Comparison of ENCODE assay signal across 28 cellular contexts in genomic region chr13:111939285-111940278, GRCh38.
DNase-seq lines count a peak whose midpoint lies in the region; ATAC-seq, FAIRE-seq and TF ChIP-seq lines count a peak whose summit lies in the region.
"Had no signal": no experiment of that assay in that cellular context is flagged by ENCODE, and none has a peak within 500 bp of the region (broad histone marks: within the 10 kb centered on the region; RNA-seq: fewer than 3 reads in every experiment).

No MANE protein-coding gene starts in this region.

- peaks cover 10% of the 10 kb centered on the region; the same call in 1 of the 2 replicates for H3K23me2 ChIP-seq in H1 (ENCODE audit: low read depth, low read length)

- H2BK120ac ChIP-seq in H1 (replicated peaks; ENCODE audit: low read depth, low read length): no peak overlapping the region

- H3K27ac ChIP-seq in right cardiac atrium (ENCODE audit: low read length): no peak overlapping the region
- H3K27ac ChIP-seq in H1 (ENCODE audit: low read depth, low read length): no peak overlapping the region
- H3K27ac ChIP-seq in CD4-positive, alpha-beta T cell (ENCODE audit: low read depth, low read length): no peak overlapping the region
- H3K27ac ChIP-seq: brain microvascular endothelial cell, ovary, spleen, suprapubic skin, uterus had no signal

- TF ChIP-seq POLR2A in H1 (IDR thresholded peaks at IDR 0.05; ENCODE audit: control extremely low read depth in 1 of 2, low read depth in 2 of 2, low read length in 2 of 2): no peak

- H3K4me1 ChIP-seq in right cardiac atrium (ENCODE audit: control insufficient read depth, insufficient read depth, low read length) (no peaks in the 10 kb centered on the region), H1 (replicated peaks in 1 of 4; ENCODE audit: control insufficient read depth in 3 of 4, insufficient read depth in 4 of 4, low read length in 3 of 4) (no peaks in the 10 kb centered on the region)
- H3K4me1 ChIP-seq: spleen, uterus had no signal

- FAIRE-seq in H1 (lab: Jason Lieb, UNC): no peak

- H4K5ac ChIP-seq in H1 (ENCODE audit: insufficient read length, low read depth, low read length): no peak overlapping the region

- no peaks in the 10 kb centered on the region for H3K27me3 ChIP-seq in right cardiac atrium (ENCODE audit: control insufficient read depth, insufficient read depth)
- peaks cover 0 to 1% (median 0%) of the 10 kb centered on the region in 4 experiments; a peak in 2 of 7 replicates for H3K27me3 ChIP-seq in H1 (replicated peaks in 1 of 4; ENCODE audit: control insufficient read depth in 3 of 4, extremely low read depth in 1 of 4, insufficient read depth in 3 of 4, low read length in 3 of 4)
- no peaks in the 10 kb centered on the region for H3K27me3 ChIP-seq in CD4-positive, alpha-beta T cell (ENCODE audit: control insufficient read depth, insufficient read depth, low read length)
- H3K27me3 ChIP-seq: brain microvascular endothelial cell, ovary, uterus had no signal

- POLR2A ChIA-PET in H1 (lab: Charles Lee; ENCODE audit: partially characterized antibody): no interaction called here
- POLR2A ChIA-PET in CD4-positive, alpha-beta T cell (lab: Charles Lee): no interaction called here

- H3K4me2 ChIP-seq in H1 (ENCODE audit: insufficient read depth in 1 of 2, low read depth in 2 of 2, low read length in 2 of 2): no peak overlapping the region

- peak overlapping the region; percentile 39 for H3K4ac ChIP-seq in H1 (replicated peaks; ENCODE audit: insufficient read length, low read depth, low read length)

- H4K91ac ChIP-seq in H1 (replicated peaks; ENCODE audit: insufficient read length, low read length): no peak overlapping the region

- H4K8ac ChIP-seq in H1 (ENCODE audit: extremely low read depth, insufficient read depth, low read length): no peak overlapping the region

- no peak for TF ChIP-seq EP300 in H1 (IDR thresholded peaks at IDR 0.05; ENCODE audit: borderline replicate concordance in 1 of 2, low read depth in 2 of 2, low read length in 2 of 2)

- H3K27me3 Mint-ChIP-seq in CD4-positive, alpha-beta T cell: peaks cover 35% of the 10 kb centered on the region
- H3K27me3 Mint-ChIP-seq: activated CD4-positive, alpha-beta memory T cell treated with anti-CD3 and anti-CD28 coated beads, Interleukin-2, amount 10 ng/mL, durations not matched to agents 7 days and 5 days; stimulated activated memory B cell treated with anti-CD40 and anti-IgM and Interleukin-4, amounts not matched to agents 10 μg/mL and 1 μg/mL and 100 μg/mL, for 72 hours had no signal

- no peak for TF ChIP-seq CTCF in H1 (IDR thresholded peaks at IDR 0.05; ENCODE audit: control extremely low read depth in 1 of 3, insufficient read depth in 1 of 3, low read depth in 1 of 3, low read length in 3 of 3)
- no peak for TF ChIP-seq CTCF in CD4-positive, alpha-beta T cell (IDR thresholded peaks at IDR 0.05)

- no peak overlapping the region for H3K9ac ChIP-seq in H1 (replicated peaks in 1 of 4; ENCODE audit: extremely low read depth in 1 of 4, low read depth in 3 of 4, low read length in 3 of 4)

- H3K4me3 Mint-ChIP-seq in CD4-positive, alpha-beta T cell: no peak overlapping the region
- H3K4me3 Mint-ChIP-seq: activated CD4-positive, alpha-beta memory T cell treated with anti-CD3 and anti-CD28 coated beads, Interleukin-2, amount 10 ng/mL, durations not matched to agents 7 days and 5 days; activated T-cell treated with anti-CD3 and anti-CD28 coated beads, Interleukin-2, amount 50 U/mL, for 24 hours; HFFc6; naive B cell; stimulated activated memory B cell treated with anti-CD40 and anti-IgM and Interleukin-4, amounts not matched to agents 10 μg/mL and 1 μg/mL and 100 μg/mL, for 72 hours had no signal

- H2AFZ ChIP-seq in H1 (ENCODE audit: low read length): no peak overlapping the region

- H2BK20ac ChIP-seq in H1 (ENCODE audit: low read length): no peak overlapping the region

- peaks cover 0 to 6% of the 10 kb centered on the region in 2 experiments for H4K20me1 ChIP-seq in H1 (replicated peaks in 1 of 2; ENCODE audit: control insufficient read depth in 1 of 2, insufficient read depth in 2 of 2, low read length in 2 of 2)

- H3K56ac ChIP-seq in H1 (replicated peaks; ENCODE audit: insufficient read length, low read depth, low read length): peak overlapping the region; percentile 97

- H3K18ac ChIP-seq in H1 (ENCODE audit: extremely low read depth, low read length): no peak overlapping the region

- H3K9me3 ChIP-seq in right cardiac atrium (ENCODE audit: control insufficient read depth, low read length) (no peaks in the 10 kb centered on the region), H1 (ENCODE audit: insufficient read depth in 2 of 2, low read depth in 1 of 2, low read length in 1 of 2) (no peaks in the 10 kb centered on the region)
- H3K9me3 ChIP-seq in CD4-positive, alpha-beta T cell (ENCODE audit: control insufficient read depth, low read length): no peaks in the 10 kb centered on the region
- H3K9me3 ChIP-seq: ovary, suprapubic skin, uterus had no signal

- H2BK12ac ChIP-seq in H1 (ENCODE audit: low read depth, low read length): peak overlapping the region; percentile 10; the same call in 1 of the 2 replicates

- H3K36me3 Mint-ChIP-seq in CD4-positive, alpha-beta T cell (ENCODE audit: low read depth): no peaks in the 10 kb centered on the region
- H3K36me3 Mint-ChIP-seq: naive B cell; stimulated activated memory B cell treated with anti-CD40 and anti-IgM and Interleukin-4, amounts not matched to agents 10 μg/mL and 1 μg/mL and 100 μg/mL, for 72 hours had no signal

- H2BK5ac ChIP-seq in H1 (ENCODE audit: low read depth, low read length): no peak overlapping the region

- no peak overlapping the region for H3K23ac ChIP-seq in H1 (ENCODE audit: insufficient read length)

- CTCF ChIA-PET in H1 (lab: Charles Lee; ENCODE audit: partially characterized antibody): no interaction called here
- CTCF ChIA-PET in CD4-positive, alpha-beta T cell (lab: Charles Lee): no interaction called here

- DNase-seq in cardiac septum (ENCODE audit: low spot score) (peak; percentile 59), right cardiac atrium (no peak), NCI-H187 (lab: John Stamatoyannopoulos, UW) (peak; percentile 34 to 48), H1 (ENCODE audit: low read depth in 1 of 2, low spot score in 2 of 2) (peak in 1 of 2 experiments; percentile 20), NCI-H2171 treated with DMSO at 0.1 percent for 48 hours (lab: John Stamatoyannopoulos, UW) (no peak)
- DNase-seq in CD4-positive, alpha-beta T cell: no peak
- no peak for DNase-seq in stimulated activated CD4-positive, alpha-beta T cell treated with anti-CD3 and anti-CD28 coated beads, Interleukin-12 subunit alpha, Interleukin-12 subunit beta, amount 100 ng/mL, for 4 hours
- DNase-seq: activated CD4-positive, alpha-beta memory T cell treated with anti-CD3 and anti-CD28 coated beads, Interleukin-2, amount 10 ng/mL, durations not matched to agents 7 days and 5 days; activated naive CD4-positive, alpha-beta T cell; activated T-cell treated with anti-CD3 and anti-CD28 coated beads, Interleukin-2, amount 50 U/mL, for 24 hours; brain microvascular endothelial cell; C1 segment of cervical spinal cord; effector memory CD4-positive, alpha-beta T cell; foreskin fibroblast; HFFc6; KBM-7; MM.1S; naive B cell; NCI-H446; ovary; retina; SHP77 treated with DMSO at 0.1 percent for 48 hours; spleen; stimulated activated CD4-positive, alpha-beta T cell treated with anti-CD3 and anti-CD28 coated beads, Interleukin-4, amount 100 ng/mL, for 1 hour; T1000; uterus had no signal

- H3K27ac Mint-ChIP-seq in CD4-positive, alpha-beta T cell: no peak overlapping the region
- H3K27ac Mint-ChIP-seq: activated CD4-positive, alpha-beta memory T cell treated with anti-CD3 and anti-CD28 coated beads, Interleukin-2, amount 10 ng/mL, durations not matched to agents 7 days and 5 days; activated T-cell treated with anti-CD3 and anti-CD28 coated beads, Interleukin-2, amount 50 U/mL, for 24 hours; HFFc6; stimulated activated memory B cell treated with anti-CD40 and anti-IgM and Interleukin-4, amounts not matched to agents 10 μg/mL and 1 μg/mL and 100 μg/mL, for 72 hours had no signal

- H3K36me3 ChIP-seq in H1 (ENCODE audit: control insufficient read depth in 2 of 4, insufficient read depth in 4 of 4, low read length in 3 of 4): no peaks in the 10 kb centered on the region
- H3K36me3 ChIP-seq: brain microvascular endothelial cell, ovary, spleen, suprapubic skin, uterus had no signal

- no peak for ATAC-seq in right cardiac atrium
- no peak for ATAC-seq in CD4-positive, alpha-beta T cell (ENCODE audit: poor library complexity)
- ATAC-seq: stimulated activated memory B cell treated with anti-CD40 and anti-IgM and Interleukin-4, amounts not matched to agents 10 μg/mL and 1 μg/mL and 100 μg/mL, for 72 hours had no signal

- no peak overlapping the region for H3K14ac ChIP-seq in H1 (ENCODE audit: insufficient read length)

- H2BK15ac ChIP-seq in H1 (ENCODE audit: low read length): no peak overlapping the region

- intact Hi-C loops in cardiac septum (cut with DNase I): no loop called here
- intact Hi-C loops in right cardiac atrium (cut with DNase I): no loop called here
- intact Hi-C loops in CD4-positive, alpha-beta T cell (cut with DNase I, micrococcal nuclease): no loop called here

- no peaks in the 10 kb centered on the region for H3K79me2 ChIP-seq in H1 (ENCODE audit: control insufficient read depth in 1 of 2, insufficient read depth in 2 of 2, low read length in 2 of 2)

- H3K79me1 ChIP-seq in H1 (ENCODE audit: low read depth, low read length): no peaks in the 10 kb centered on the region

- H3K4me3 ChIP-seq in right cardiac atrium (ENCODE audit: low read length) (no peak overlapping the region), H1 (ENCODE audit: extremely low read depth in 1 of 4, insufficient read depth in 2 of 4, low read depth in 3 of 4, low read length in 4 of 4) (no peak overlapping the region)
- H3K4me3 ChIP-seq: ovary, spleen, suprapubic skin, uterus had no signal

- H3K9me3 Mint-ChIP-seq in CD4-positive, alpha-beta T cell: no peaks in the 10 kb centered on the region
- H3K9me3 Mint-ChIP-seq: activated T-cell treated with anti-CD3 and anti-CD28 coated beads, Interleukin-2, amount 50 U/mL, for 24 hours had no signal

- H3K4me1 Mint-ChIP-seq in CD4-positive, alpha-beta T cell (ENCODE audit: low read depth): no peaks in the 10 kb centered on the region
- H3K4me1 Mint-ChIP-seq: activated CD4-positive, alpha-beta memory T cell treated with anti-CD3 and anti-CD28 coated beads, Interleukin-2, amount 10 ng/mL, durations not matched to agents 7 days and 5 days; naive B cell; stimulated activated memory B cell treated with anti-CD40 and anti-IgM and Interleukin-4, amounts not matched to agents 10 μg/mL and 1 μg/mL and 100 μg/mL, for 72 hours had no signal

- no peak for TF ChIP-seq RAD21 in H1 (IDR thresholded peaks at IDR 0.05 in 1 of 2, conservative IDR thresholded peaks at IDR 0.05 in 1 of 2; ENCODE audit: low read depth in 2 of 2, low read length in 2 of 2)

- H2AK5ac ChIP-seq in H1 (ENCODE audit: low read depth, low read length): peak overlapping the region; percentile 72

- 66% methylated on average over 9 of the region's 9 CpGs for WGBS in right cardiac atrium
- 84% methylated on average over 9 of the region's 9 CpGs; no CpG with 5 or more reads in 1 of the 2 experiments for WGBS in H1 (ENCODE audit: extremely low coverage in 1 of 2, insufficient coverage in 1 of 2, insufficient read length in 1 of 2, insufficient replicate concordance in 2 of 2, low coverage in 1 of 2, low lambda C conversion rate in 2 of 2, missing lambda C conversion rate in 1 of 2), 2 experiments

Comparison
In these comparisons a context has a peak if more than half of its experiments do, and no peak if none do; other contexts are left out.
1. DNase-seq: peak in cardiac septum (single experiment) and NCI-H187 (2 of 2); none in right cardiac atrium (0 of 3), NCI-H2171 treated with DMSO at 0.1 percent for 48 hours (single experiment), CD4-positive, alpha-beta T cell (0 of 10) and stimulated activated CD4-positive, alpha-beta T cell treated with anti-CD3 and anti-CD28 coated beads, Interleukin-12 subunit alpha, Interleukin-12 subunit beta, amount 100 ng/mL, for 4 hours (single experiment).